In the genomic region with DNA sequence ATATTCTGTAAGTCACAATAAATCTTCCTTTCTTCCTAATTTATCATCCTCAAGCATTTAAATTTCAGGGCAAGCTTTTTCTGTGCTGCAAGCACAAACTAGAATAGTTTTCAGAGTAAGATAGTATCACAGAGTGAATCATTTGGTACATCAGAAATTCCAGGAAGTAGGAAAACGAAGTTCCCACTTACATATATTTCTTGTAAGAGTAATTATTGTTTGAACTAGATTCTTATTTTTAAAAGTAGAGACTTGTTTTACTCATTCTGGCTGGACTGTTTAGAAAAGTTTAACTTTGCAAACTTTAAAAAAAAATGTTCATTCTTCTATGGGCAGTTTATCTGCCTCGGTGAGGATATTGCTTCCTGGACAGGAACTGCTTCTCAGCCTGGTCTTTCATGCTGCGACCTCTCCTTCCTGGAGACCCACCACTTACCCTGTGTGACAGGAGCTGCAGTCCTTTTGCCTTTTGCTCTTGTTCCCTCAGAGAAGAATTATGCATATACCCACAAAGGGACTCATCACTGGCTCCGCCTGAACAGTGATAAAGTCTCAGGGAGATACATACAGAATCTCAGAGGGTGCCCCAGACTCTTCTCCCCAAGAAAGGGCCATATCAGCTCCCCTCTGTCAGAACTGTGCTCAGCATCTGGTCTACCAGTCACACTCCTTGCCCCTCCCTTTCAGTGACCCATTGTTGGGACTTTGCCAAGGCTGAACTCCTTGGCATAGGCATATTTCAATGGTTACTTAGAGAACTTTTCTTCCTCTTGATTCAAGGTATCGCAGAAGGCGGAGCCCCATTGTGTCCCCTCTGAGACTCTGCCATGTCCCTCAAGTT, we compare ENCODE assay signal across 17 cellular contexts.
DNase-seq lines count a peak whose midpoint lies in the region; ATAC-seq, FAIRE-seq and TF ChIP-seq lines count a peak whose summit lies in the region.
"Had no signal": no experiment of that assay in that cellular context is flagged by ENCODE, and none has a peak within 500 bp of the region (broad histone marks: within the 10 kb centered on the region; RNA-seq: fewer than 3 reads in every experiment).

No MANE protein-coding gene starts in this region.

- FAIRE-seq in bronchial epithelial cell (lab: Jason Lieb, UNC) = no peak

- in situ Hi-C loops in ACHN (cut with HindIII; ENCODE audit: low pct_ligation_motif_present, low pct_unique_long_range_greater_than_20kb, low sequenced_read_pairs) = no loop called here

- H3K36me3 ChIP-seq in bronchial epithelial cell (ENCODE audit: control insufficient read depth, insufficient read depth, low read length) = no peaks in the 10 kb centered on the region
- H3K36me3 ChIP-seq: SJCRH30, transverse colon had no signal

- no peak for ATAC-seq in HG02798 (IDR thresholded peaks at IDR 0.05; ENCODE audit: poor library complexity, unreplicated experiment)
- no peak for ATAC-seq in GM18502 (IDR thresholded peaks at IDR 0.05; ENCODE audit: poor library complexity, unreplicated experiment)

- DNase-seq in ACHN (peak; percentile 33), NCI-H69 (lab: John Stamatoyannopoulos, UW) (peak; percentile 2), bronchial epithelial cell (ENCODE audit: low read depth) (peak; percentile 66), myocyte (ENCODE audit: low read depth) (peak; percentile 36), middle frontal gyrus (ENCODE audit: extremely low spot score, low spot score) (no peak)
- no peak for DNase-seq in stimulated activated naive CD4-positive, alpha-beta T cell treated with Interleukin-2 at 50 U/mL for 16 hours (lab: John Stamatoyannopoulos, UW)
- DNase-seq: activated CD4-positive, CD25-positive, alpha-beta regulatory T cell treated with anti-CD3 and anti-CD28 coated beads, Interleukin-2, amount 50 U/mL, for 72 hours; activated T-cell treated with anti-CD3 and anti-CD28 coated beads, Interleukin-2, amount 50 U/mL, for 1 hour; amniotic stem cell; GOT3; kidney glomerular epithelial cell; NCI-H1417; NCI-H748 treated with DMSO at 0.1 percent for 48 hours; SJCRH30; transverse colon had no signal

- H3K27me3 ChIP-seq in bronchial epithelial cell (ENCODE audit: control insufficient read depth, insufficient read depth, low read length) = no peaks in the 10 kb centered on the region
- H3K27me3 ChIP-seq: SJCRH30, transverse colon had no signal

- H3K4me3 ChIP-seq in bronchial epithelial cell (ENCODE audit: low read depth, low read length) = no peak overlapping the region
- H3K4me3 ChIP-seq: SJCRH30, transverse colon had no signal

- TF ChIP-seq CTCF in bronchial epithelial cell (IDR thresholded peaks at IDR 0.05; ENCODE audit: insufficient read depth, low read length, severe bottlenecking) = no peak

Comparison
In these comparisons a context has a peak if more than half of its experiments do, and no peak if none do; other contexts are left out.
1. DNase-seq: peak in ACHN (single experiment), NCI-H69 (single experiment), bronchial epithelial cell (single experiment) and myocyte (single experiment); none in middle frontal gyrus (single experiment) and stimulated activated naive CD4-positive, alpha-beta T cell treated with Interleukin-2 at 50 U/mL for 16 hours (single experiment).